ENCODE assay signal across 20 cellular contexts in genomic region chr1:233386336-233386735, GRCh38. TPM values are rescaled to one million over a fixed set of nuclear protein-coding genes. Genes with fewer than 3 reads are reported as not detected.
DNase-seq lines count a peak whose midpoint lies in the region; ATAC-seq, FAIRE-seq and TF ChIP-seq lines count a peak whose summit lies in the region.
"Had no signal": no experiment of that assay in that cellular context is flagged by ENCODE, and none has a peak within 500 bp of the region (broad histone marks: within the 10 kb centered on the region; RNA-seq: fewer than 3 reads in every experiment).

No MANE protein-coding gene starts in this region.

- BruUV-seq in PC-3 (replicated peaks; lab: Mats Ljungman, UMichigan), result no TSS peak

- POLR2A ChIA-PET in PC-3 (lab: Charles Lee; ENCODE audit: unreplicated experiment), result interaction anchor here (0.6 kb wide), 2 partner anchors 227 to 899 kb away, joined by 3 to 4 read pairs; partner anchors contain the start of gene KCNK1

- H3K9ac ChIP-seq in PC-3 (ENCODE audit: low read length), result no peak overlapping the region
- H3K9ac ChIP-seq: KMS-11 had no signal

- H3K79me2 ChIP-seq in PC-3 (ENCODE audit: low read length), result no peaks in the 10 kb centered on the region
- no peaks in the 10 kb centered on the region for H3K79me2 ChIP-seq in GM23338 (replicated peaks; ENCODE audit: insufficient read depth)

- H3K27ac ChIP-seq in PC-3 (ENCODE audit: low read length) (no peak overlapping the region), foreskin keratinocyte (no peak overlapping the region), GM23338 (ENCODE audit: low read depth) (no peak overlapping the region)
- H3K27ac ChIP-seq: KMS-11 had no signal

- peaks cover 8% of the 10 kb centered on the region for H3K27me3 Mint-ChIP-seq in GM23338 (ENCODE audit: insufficient read depth, low read depth, poor library complexity)

- peaks cover 2% of the 10 kb centered on the region; the same call in 1 of the 3 replicates for H3K4me1 Mint-ChIP-seq in GM23338

- H3K4me2 ChIP-seq in PC-3 (ENCODE audit: low read length) (no peak overlapping the region), GM23338 (no peak overlapping the region)
- H3K4me2 ChIP-seq: KMS-11 had no signal

- H3K36me3 ChIP-seq in PC-3 (ENCODE audit: low read depth, low read length) (peaks cover 17% of the 10 kb centered on the region; the same call in 1 of the 2 replicates), bronchial epithelial cell (ENCODE audit: control insufficient read depth, insufficient read depth, low read length) (peaks cover 3% of the 10 kb centered on the region), GM23338 (ENCODE audit: insufficient read depth) (peaks cover 11% of the 10 kb centered on the region; the same call in 1 of the 2 replicates)
- H3K36me3 ChIP-seq: BE2C had no signal

- intact Hi-C loops in PC-3 (cut with micrococcal nuclease), result no loop called here

- H3K4me1 ChIP-seq in PC-3 (ENCODE audit: insufficient read depth, low read length) (peaks cover 15% of the 10 kb centered on the region), foreskin keratinocyte (peaks cover 3% of the 10 kb centered on the region), GM23338 (ENCODE audit: insufficient read depth) (0 out of 2 replicates have a peak, but pooled peaks cover 6% of the 10 kb centered on the region)
- H3K4me1 ChIP-seq: BE2C had no signal

- H3K36me3 Mint-ChIP-seq in GM23338 (ENCODE audit: low read depth), result peaks cover 33% of the 10 kb centered on the region

- H3K4me3 Mint-ChIP-seq in GM23338, result no peak overlapping the region
- H3K4me3 Mint-ChIP-seq: CD4-positive, alpha-beta T cell had no signal

- H3K27ac Mint-ChIP-seq in GM23338, result no peak overlapping the region
- H3K27ac Mint-ChIP-seq: CD4-positive, alpha-beta T cell had no signal

- H3K9me2 ChIP-seq in PC-3 (replicated peaks; ENCODE audit: low read length), result no peaks in the 10 kb centered on the region
- H3K9me2 ChIP-seq in GM23338 (ENCODE audit: insufficient read depth), result no peaks in the 10 kb centered on the region

- peaks cover 21% of the 10 kb centered on the region for H3K9me3 Mint-ChIP-seq in GM23338
- H3K9me3 Mint-ChIP-seq: CD4-positive, alpha-beta T cell had no signal

- TF ChIP-seq CTCF in PC-3 (conservative IDR thresholded peaks at IDR 0.05; ENCODE audit: low read depth, low read length) (no peak), bronchial epithelial cell (IDR thresholded peaks at IDR 0.05; ENCODE audit: insufficient read depth, low read length, severe bottlenecking) (no peak), foreskin keratinocyte (conservative IDR thresholded peaks at IDR 0.05) (no peak), GM23338 (conservative IDR thresholded peaks at IDR 0.05; ENCODE audit: low read depth in 2 of 2) (no peak)

- DNase-seq in PC-3 (peak; percentile 62), bronchial epithelial cell (ENCODE audit: low read depth) (peak; percentile 63), foreskin keratinocyte (peak; percentile 21 to 34), H4 (ENCODE audit: low spot score) (no peak), GM23338 (ENCODE audit: low spot score) (no peak), erythroblast (lab: John Stamatoyannopoulos, UW) (no peak)
- DNase-seq: BE2C; CD4-positive, alpha-beta T cell; DMS79; NCI-H1105 treated with DMSO at 0.1 percent for 48 hours; NCI-H1694 treated with DMSO at 0.1 percent for 48 hours; NCI-H345; NCI-H69; RPMI8226; SIG-M5 had no signal

- no peaks in the 10 kb centered on the region for H4K20me1 ChIP-seq in PC-3 (ENCODE audit: low read length)
- H4K20me1 ChIP-seq in GM23338 (replicated peaks; ENCODE audit: insufficient read depth), result no peaks in the 10 kb centered on the region

- H2AFZ ChIP-seq in PC-3 (ENCODE audit: low read length) (no peak overlapping the region), GM23338 (no peak overlapping the region)

- H3K4me3 ChIP-seq in PC-3 (ENCODE audit: low read length) (no peak overlapping the region), bronchial epithelial cell (ENCODE audit: low read depth, low read length) (no peak overlapping the region), GM23338 (no peak overlapping the region)
- H3K4me3 ChIP-seq: GM12878 had no signal

- no peak for FAIRE-seq in bronchial epithelial cell (lab: Jason Lieb, UNC)
- FAIRE-seq: G401.6, GM12878, GM18507 had no signal

- H3K27me3 ChIP-seq in PC-3 (ENCODE audit: low read length) (no peaks in the 10 kb centered on the region), bronchial epithelial cell (ENCODE audit: control insufficient read depth, insufficient read depth, low read length) (no peaks in the 10 kb centered on the region), foreskin keratinocyte (peaks cover 16% of the 10 kb centered on the region), GM23338 (ENCODE audit: insufficient read depth) (no peaks in the 10 kb centered on the region)

- no peak for TF ChIP-seq POLR2A in erythroblast (IDR thresholded peaks at IDR 0.05; ENCODE audit: low read length)

- H3F3A ChIP-seq in PC-3 (ENCODE audit: low read length, unreplicated experiment) (no peaks in the 10 kb centered on the region), GM23338 (replicated peaks; ENCODE audit: low read depth) (no peaks in the 10 kb centered on the region)

- ATAC-seq in PC-3 (peak; percentile 75), foreskin keratinocyte (peak; percentile 62), HG03565 (IDR thresholded peaks at IDR 0.05; ENCODE audit: unreplicated experiment) (no peak), GM23338 (no peak)
- ATAC-seq: GM12878 had no signal

- CTCF ChIA-PET in PC-3 (lab: Charles Lee), result interaction anchor here (0.6 kb wide), 1 partner anchor 1757 kb away, joined by 3 read pairs; no protein-coding TSS in a partner anchor

- H3K9me3 ChIP-seq in PC-3 (ENCODE audit: low read length), result no peaks in the 10 kb centered on the region
- H3K9me3 ChIP-seq: BE2C had no signal

TF ChIP-seq in GM23338, 12 proteins besides CTCF, POLR2A, EP300 and RAD21 (continues in another document):
- no peak for TF ChIP-seq EZH2phosphoT487 (IDR thresholded peaks at IDR 0.05; ENCODE audit: unreplicated experiment)
- no peak for TF ChIP-seq ZNF462 (CRISPR knock-in tag; IDR thresholded peaks at IDR 0.05)
- TF ChIP-seq JUNB (IDR thresholded peaks at IDR 0.05; ENCODE audit: unreplicated experiment), result no peak
- TF ChIP-seq EZH2 (IDR thresholded peaks at IDR 0.05; ENCODE audit: low read depth, unreplicated experiment), result no peak

RNA-seq across cellular contexts. Expression of gene MAP3K21, which starts 58.8 kb away (rescaled TPM):
- total RNA-seq in PC-3 (2014; rRNA removed) (13.7 and 17.1 TPM in 2 replicates), bronchial epithelial cell (6.6 and 6.9 TPM in 2 replicates), foreskin keratinocyte (8.3 and 10.2 TPM in 2 replicates)
- polyA plus RNA-seq in foreskin keratinocyte (2.4 and 3.0 TPM in 2 replicates), GM23338 (2016; fragmentation: Nextera tagmentation; extraction: Ambion mirVana) (11.1 and 11.7 TPM in 2 replicates)
- 2.6 and 5.1 TPM in 2 replicates for total RNA-seq in H4 (2014; rRNA removed; shearing (Covaris generic))
- total RNA-seq in GM23338 (2014; rRNA removed; shearing (Covaris generic)), result 37.2 and 40.1 TPM in 2 replicates

Comparison
In these comparisons a context has a peak if more than half of its experiments do, and no peak if none do; other contexts are left out.
1. ATAC-seq: peak in PC-3 (single experiment) and foreskin keratinocyte (single experiment); none in HG03565 (single experiment) and GM23338 (single experiment).
2. DNase-seq: peak in PC-3 (single experiment), bronchial epithelial cell (single experiment) and foreskin keratinocyte (2 of 2); none in H4 (single experiment), GM23338 (single experiment) and erythroblast (0 of 2).